Comparison of ENCODE assay signal across 23 cellular contexts in genomic region chr15:56811586-56811985, GRCh38.
A peak's percentile ranks its signal among the peaks of the same experiment; 100 is the strongest.
DNase-seq lines count a peak whose midpoint lies in the region; ATAC-seq, FAIRE-seq and TF ChIP-seq lines count a peak whose summit lies in the region.
"Had no signal": no experiment of that assay in that cellular context is flagged by ENCODE, and none has a peak within 500 bp of the region (broad histone marks: within the 10 kb centered on the region; RNA-seq: fewer than 3 reads in every experiment).

No MANE protein-coding gene starts in this region.

- H4K20me1 ChIP-seq in GM23338 (replicated peaks; ENCODE audit: insufficient read depth) (no peaks in the 10 kb centered on the region), Loucy (ENCODE audit: insufficient read depth, low read length, poor library complexity, severe bottlenecking) (no peaks in the 10 kb centered on the region), K562 (replicated peaks; ENCODE audit: control insufficient read depth, insufficient read depth, low read length) (no peaks in the 10 kb centered on the region)
- H4K20me1 ChIP-seq: BLaER1 had no signal

- peaks cover 4% of the 10 kb centered on the region; the same call in 1 of the 2 replicates for H3K36me3 ChIP-seq in GM23338 (ENCODE audit: insufficient read depth)
- H3K36me3 ChIP-seq in Loucy (ENCODE audit: insufficient read depth, low read length) = no peaks in the 10 kb centered on the region
- H3K36me3 ChIP-seq in K562 (ENCODE audit: control insufficient read depth, insufficient read depth, low read length) = no peaks in the 10 kb centered on the region
- H3K36me3 ChIP-seq: BLaER1 had no signal

- no peaks in the 10 kb centered on the region; the same call in 1 of the 2 replicates for H3K9me2 ChIP-seq in GM23338 (ENCODE audit: insufficient read depth)
- H3K9me2 ChIP-seq in Loucy (replicated peaks; ENCODE audit: low read depth, low read length) = no peaks in the 10 kb centered on the region

- no peak overlapping the region for H3K9ac ChIP-seq in Loucy (ENCODE audit: low read depth, low read length, poor library complexity, severe bottlenecking)
- H3K9ac ChIP-seq in K562 (ENCODE audit: insufficient read depth in 1 of 2, low read depth in 2 of 2, low read length in 2 of 2) = no peak overlapping the region
- H3K9ac ChIP-seq: BLaER1 had no signal

- intact Hi-C loops in K562 (cut with micrococcal nuclease) = no loop called here

- H3K4me1 ChIP-seq in GM23338 (ENCODE audit: insufficient read depth) (no peaks in the 10 kb centered on the region), Loucy (ENCODE audit: insufficient read depth, low read length, poor library complexity, severe bottlenecking) (peaks cover 30% of the 10 kb centered on the region), K562 (replicated peaks in 1 of 2; ENCODE audit: control insufficient read depth in 2 of 2, insufficient read depth in 2 of 2, low read length in 2 of 2) (peaks cover 0 to 13% of the 10 kb centered on the region in 2 experiments; a peak in 3 of 5 replicates)
- H3K4me1 ChIP-seq: BLaER1 had no signal

- BruUV-seq in K562 (replicated peaks; lab: Mats Ljungman, UMichigan) = no TSS peak

- no peaks in the 10 kb centered on the region for H3K27me3 ChIP-seq in GM23338 (ENCODE audit: insufficient read depth)
- H3K27me3 ChIP-seq in Loucy (ENCODE audit: insufficient read depth, low read length, poor library complexity, severe bottlenecking) = no peaks in the 10 kb centered on the region
- no peaks in the 10 kb centered on the region for H3K27me3 ChIP-seq in K562 (ENCODE audit: control insufficient read depth in 2 of 2, insufficient read depth in 2 of 2, low read length in 2 of 2)
- H3K27me3 ChIP-seq: BLaER1 had no signal

- no peak for FAIRE-seq in K562 (lab: Jason Lieb, UNC)
- no peak for FAIRE-seq in frontal cortex (lab: Jason Lieb, UNC)
- FAIRE-seq: GM12892, GM18507, H54 had no signal

- 78% methylated on average over 4 of the region's 4 CpGs for WGBS in K562 (ENCODE audit: insufficient coverage, low coverage, missing lambda C conversion rate)

- DNase-seq in GM23338 (ENCODE audit: low spot score) (no peak), K562 (ENCODE audit: extremely low read depth in 1 of 4, low spot score in 3 of 4) (no peak), nephron progenitor cell (no peak), DMS 273 (lab: John Stamatoyannopoulos, UW; ENCODE audit: unreplicated experiment) (no peak), frontal cortex (ENCODE audit: low spot score in 2 of 2) (no peak)
- DNase-seq in activated CD8-positive, alpha-beta memory T cell treated with anti-CD3 and anti-CD28 coated beads, Interleukin-2, amount 50 U/mL, for 48 hours = no peak
- DNase-seq: Calu3; CD8-positive, alpha-beta T cell; DMS53; NCI-H1105; NCI-H1694; NCI-H2081 treated with DMSO at 0.1 percent for 48 hours; NCI-H446 treated with DMSO at 0.1 percent for 48 hours; NCI-H69; OCI-M1; SHP77 had no signal

- H3K79me2 ChIP-seq in GM23338 (replicated peaks; ENCODE audit: insufficient read depth) = no peaks in the 10 kb centered on the region
- H3K79me2 ChIP-seq in Loucy (ENCODE audit: insufficient read depth, low read length) = no peaks in the 10 kb centered on the region
- H3K79me2 ChIP-seq in K562 (ENCODE audit: control insufficient read depth, insufficient read depth, low read length) = no peaks in the 10 kb centered on the region

- TF ChIP-seq CTCF in GM23338 (conservative IDR thresholded peaks at IDR 0.05; ENCODE audit: low read depth in 2 of 2) = peak; percentile 12 to 31; a peak in 2 of 4 replicates
- peak; percentile 33; the same call in 1 of the 2 replicates for TF ChIP-seq CTCF in Loucy (conservative IDR thresholded peaks at IDR 0.05; ENCODE audit: low read length)
- no peak for TF ChIP-seq CTCF in K562 (IDR thresholded peaks at IDR 0.05 in 2 of 3, conservative IDR thresholded peaks at IDR 0.05 in 1 of 3; ENCODE audit: insufficient read depth in 2 of 3, low read depth in 1 of 3, low read length in 3 of 3)
- TF ChIP-seq CTCF in nephron progenitor cell (IDR thresholded peaks at IDR 0.05) = no peak

- in situ Hi-C loops in K562 (cut with MboI) = loop anchor here (25.0 kb wide), 1 partner anchor 324 kb away; no protein-coding TSS in a partner anchor

- H2AFZ ChIP-seq in GM23338 = peak overlapping the region; percentile 8; the same call in 1 of the 2 replicates
- H2AFZ ChIP-seq in Loucy (ENCODE audit: low read length) = no peak overlapping the region
- peak overlapping the region; percentile 67; the same call in 1 of the 2 replicates for H2AFZ ChIP-seq in K562 (ENCODE audit: low read depth, low read length)

- CTCF ChIA-PET in K562 (lab: Yijun Ruan, JAX; ENCODE audit: low intra/inter-chr PET ratio) = no interaction called here

- H3K9me3 ChIP-seq in Loucy (ENCODE audit: insufficient read depth, low read depth, low read length) (peaks cover 15% of the 10 kb centered on the region; the same call in 1 of the 2 replicates), K562 (replicated peaks; ENCODE audit: control insufficient read depth, insufficient read depth, low read depth, low read length) (peaks cover 7% of the 10 kb centered on the region; the same call in 1 of the 2 replicates)

- H3K27me3 Mint-ChIP-seq in GM23338 (ENCODE audit: insufficient read depth, low read depth, poor library complexity) (no peaks in the 10 kb centered on the region), nephron progenitor cell (ENCODE audit: low read depth, poor library complexity) (no peaks in the 10 kb centered on the region)

- ATAC-seq in GM23338 = no peak
- ATAC-seq in K562 = no peak
- ATAC-seq in GM18870 (IDR thresholded peaks at IDR 0.05; ENCODE audit: unreplicated experiment) = no peak
- ATAC-seq: CD8-positive, alpha-beta T cell had no signal

- H3K9me1 ChIP-seq in K562 (ENCODE audit: control insufficient read depth, insufficient read depth, low read length) = no peaks in the 10 kb centered on the region

- TF ChIP-seq POLR2A in K562 (conservative IDR thresholded peaks at IDR 0.05) = no peak

- no peaks in the 10 kb centered on the region for H3K4me1 Mint-ChIP-seq in GM23338
- H3K4me1 Mint-ChIP-seq in nephron progenitor cell = peaks cover 10% of the 10 kb centered on the region

- TF ChIP-seq RAD21 in K562 (CRISPR knock-in tag; conservative IDR thresholded peaks at IDR 0.05 in 1 of 2, IDR thresholded peaks at IDR 0.05 in 1 of 2) = no peak

- H3K27ac Mint-ChIP-seq in GM23338 (no peak overlapping the region), nephron progenitor cell (peak overlapping the region; percentile 56)
- H3K27ac Mint-ChIP-seq: CD8-positive, alpha-beta T cell had no signal

- POLR2A ChIA-PET in K562 (lab: Yijun Ruan, JAX) = no interaction called here

- H3K27ac ChIP-seq in GM23338 (ENCODE audit: low read depth) (no peak overlapping the region), K562 (ENCODE audit: extremely low read depth, low read depth, low read length) (no peak overlapping the region)
- H3K27ac ChIP-seq: BLaER1, SK-N-MC had no signal

- H3K36me3 Mint-ChIP-seq in GM23338 (ENCODE audit: low read depth) (no peaks in the 10 kb centered on the region; the same call in 2 of the 3 replicates), nephron progenitor cell (ENCODE audit: low read depth) (peaks cover 21% of the 10 kb centered on the region)

- H3K4me3 ChIP-seq in GM23338 (no peak overlapping the region), Loucy (ENCODE audit: low read length, poor library complexity, severe bottlenecking) (no peak overlapping the region), K562 (no peak overlapping the region)
- H3K4me3 ChIP-seq: BLaER1, SK-N-MC had no signal

- no peak for TF ChIP-seq EP300 in K562 (IDR thresholded peaks at IDR 0.05; ENCODE audit: low read length)

- H3K4me2 ChIP-seq in GM23338 (no peak overlapping the region), Loucy (ENCODE audit: low read depth, low read length, poor library complexity, severe bottlenecking) (no peak overlapping the region), K562 (ENCODE audit: insufficient read depth, low read length) (no peak overlapping the region)
- H3K4me2 ChIP-seq: BLaER1 had no signal

- H3K4me3 Mint-ChIP-seq in GM23338 = no peak overlapping the region
- H3K4me3 Mint-ChIP-seq in nephron progenitor cell = no peak overlapping the region
- H3K4me3 Mint-ChIP-seq: CD8-positive, alpha-beta T cell had no signal

- H3K9me3 Mint-ChIP-seq in GM23338 = peaks cover 23% of the 10 kb centered on the region; the same call in 2 of the 3 replicates
- peaks cover 30% of the 10 kb centered on the region for H3K9me3 Mint-ChIP-seq in nephron progenitor cell

- H3F3A ChIP-seq in GM23338 (replicated peaks; ENCODE audit: low read depth) (no peaks in the 10 kb centered on the region), Loucy (ENCODE audit: low read depth) (peaks cover 7% of the 10 kb centered on the region; the same call in 1 of the 2 replicates)

TF ChIP-seq in GM23338, 12 proteins besides CTCF, POLR2A, EP300 and RAD21 (continues in another document):
- TF ChIP-seq JUNB (IDR thresholded peaks at IDR 0.05; ENCODE audit: unreplicated experiment) (no peak), CREB1 (CRISPR knock-in tag; IDR thresholded peaks at IDR 0.05; ENCODE audit: low read depth) (no peak), ZNF331 (CRISPR knock-in tag; IDR thresholded peaks at IDR 0.05; ENCODE audit: low read depth) (no peak), NANOG (IDR thresholded peaks at IDR 0.05; ENCODE audit: borderline replicate concordance) (no peak), EZH2phosphoT487 (IDR thresholded peaks at IDR 0.05; ENCODE audit: unreplicated experiment) (no peak)

TF ChIP-seq in K562, 482 proteins besides CTCF, POLR2A, EP300 and RAD21:
- TF ChIP-seq ZBTB9 (CRISPR knock-in tag; IDR thresholded peaks at IDR 0.05) (no peak), CREBBP (IDR thresholded peaks at IDR 0.05; ENCODE audit: low read depth, low read length) (no peak), KLF10 (CRISPR knock-in tag; IDR thresholded peaks at IDR 0.05) (no peak), TARDBP (IDR thresholded peaks at IDR 0.05) (no peak), ETV1 (tag; conservative IDR thresholded peaks at IDR 0.05; ENCODE audit: low read depth) (no peak), KDM4B (IDR thresholded peaks at IDR 0.05; ENCODE audit: borderline replicate concordance in 2 of 2, low read depth in 1 of 2) (no peak), POLR2B (IDR thresholded peaks at IDR 0.05; ENCODE audit: low read depth, partially characterized antibody) (no peak)

Comparison
In these comparisons a context has a peak if more than half of its experiments do, and no peak if none do; other contexts are left out.
1. CTCF ChIP-seq: peak in GM23338 (2 of 2) and Loucy (single experiment); none in K562 (0 of 3) and nephron progenitor cell (single experiment).